Comparison of ENCODE assay signal across 8 cellular contexts in genomic region chr9:88075966-88076285, GRCh38.
DNase-seq lines count a peak whose midpoint lies in the region; ATAC-seq and TF ChIP-seq lines count a peak whose summit lies in the region.

No MANE protein-coding gene starts in this region.

- H3K9ac ChIP-seq in fibroblast of lung (ENCODE audit: insufficient read depth, low read length) = peak overlapping the region; percentile 30

- WGBS in prostate gland = under 1% methylated on average over 12 of the region's 12 CpGs

- H3K9me3 ChIP-seq in SJCRH30 (replicated peaks) (no peaks in the 10 kb centered on the region), fibroblast of lung (ENCODE audit: control insufficient read depth, insufficient read depth, low read depth, low read length) (no peaks in the 10 kb centered on the region), prostate gland (no peaks in the 10 kb centered on the region)

- peak overlapping the region; percentile 82 for H3K27ac ChIP-seq in SJCRH30
- H3K27ac ChIP-seq in fibroblast of lung (ENCODE audit: insufficient read depth, low read length) = no peak overlapping the region
- peak overlapping the region; percentile 65 to 81 for H3K27ac ChIP-seq in prostate gland

- no peak for TF ChIP-seq POLR2A in prostate gland (IDR thresholded peaks at IDR 0.05)

- H3K27me3 ChIP-seq in SJCRH30 (no peaks in the 10 kb centered on the region), fibroblast of lung (ENCODE audit: control insufficient read depth, insufficient read depth, low read length) (no peaks in the 10 kb centered on the region), prostate gland (replicated peaks; ENCODE audit: insufficient read depth) (no peaks in the 10 kb centered on the region)

- H3K4me1 ChIP-seq in SJCRH30 (peaks cover 4% of the 10 kb centered on the region; the same call in 1 of the 2 replicates), fibroblast of lung (ENCODE audit: control insufficient read depth, extremely low read depth, insufficient read depth, low read length) (no peaks in the 10 kb centered on the region), prostate gland (replicated peaks) (no peaks in the 10 kb centered on the region)

- H4K20me1 ChIP-seq in fibroblast of lung (ENCODE audit: control insufficient read depth, extremely low read depth, insufficient read depth, low read length) = no peaks in the 10 kb centered on the region

- H3K36me3 ChIP-seq in SJCRH30 = no peaks in the 10 kb centered on the region
- H3K36me3 ChIP-seq in fibroblast of lung (ENCODE audit: control insufficient read depth, insufficient read depth, low read length) = no peaks in the 10 kb centered on the region
- no peaks in the 10 kb centered on the region for H3K36me3 ChIP-seq in prostate gland

- peak overlapping the region; percentile 97 for H3K4me2 ChIP-seq in fibroblast of lung (ENCODE audit: extremely low read depth, insufficient read depth, low read length)

- H3K4me3 ChIP-seq in SJCRH30 = peak overlapping the region; percentile 64
- H3K4me3 ChIP-seq in fibroblast of lung (replicated peaks in 1 of 4; ENCODE audit: control extremely low read depth in 1 of 4, insufficient read depth in 1 of 4, low read depth in 3 of 4, low read length in 4 of 4) = peak overlapping the region; percentile 61 to 68 (median 64)
- peak overlapping the region; percentile 39 to 50 for H3K4me3 ChIP-seq in prostate gland

- peak overlapping the region; percentile 85 for H2AFZ ChIP-seq in fibroblast of lung (ENCODE audit: low read length)

- ATAC-seq in GM21576 (IDR thresholded peaks at IDR 0.05; ENCODE audit: unreplicated experiment) (no peak), GM21786 (IDR thresholded peaks at IDR 0.05; ENCODE audit: unreplicated experiment) (no peak), HG03045 (IDR thresholded peaks at IDR 0.05; ENCODE audit: unreplicated experiment) (no peak), GM19351 (IDR thresholded peaks at IDR 0.05; ENCODE audit: unreplicated experiment) (no peak)

- no peak for TF ChIP-seq CTCF in fibroblast of lung (conservative IDR thresholded peaks at IDR 0.05 in 1 of 2, IDR thresholded peaks at IDR 0.05 in 1 of 2; ENCODE audit: low read depth in 1 of 2, low read length in 2 of 2)
- TF ChIP-seq CTCF in prostate gland (IDR thresholded peaks at IDR 0.05) = peak in 1 of 4 experiments; percentile 18

- intact Hi-C loops in prostate gland (cut with DNase I) = no loop called here

- peak; percentile 51 for DNase-seq in DMS153 (lab: John Stamatoyannopoulos, UW)
- peak; percentile 70 to 77 for DNase-seq in SJCRH30
- DNase-seq in fibroblast of lung (ENCODE audit: low read depth in 2 of 2) = no peak
- no peak for DNase-seq in prostate gland (ENCODE audit: low spot score)

- H3K79me2 ChIP-seq in fibroblast of lung (ENCODE audit: control insufficient read depth, insufficient read depth, low read length) = no peaks in the 10 kb centered on the region

Comparison
In these comparisons a context has a peak if more than half of its experiments do, and no peak if none do; other contexts are left out.
1. DNase-seq: peak in DMS153 (single experiment) and SJCRH30 (2 of 2); none in fibroblast of lung (0 of 2) and prostate gland (single experiment).
2. Peak in every context shown above with its lines, with median percentiles within 50 percentile points of each other: H3K4me3 ChIP-seq.